In genomic region chr15:45720183-45720582, GRCh38 we compare ENCODE assay signal across 26 cellular contexts.
"Had no signal": no experiment of that assay in that cellular context is flagged by ENCODE, and none has a peak within 500 bp of the region (broad histone marks: within the 10 kb centered on the region; RNA-seq: fewer than 3 reads in every experiment).

No MANE protein-coding gene starts in this region.

- FAIRE-seq: TTC549 had no signal

- H3K9me3 ChIP-seq: adrenal gland, body of pancreas, gastrocnemius medialis had no signal

- H3K4me1 ChIP-seq: body of pancreas, gastrocnemius medialis had no signal

- H3K4me3 ChIP-seq: adrenal gland, body of pancreas, coronary artery, dorsolateral prefrontal cortex, gastrocnemius medialis, heart left ventricle had no signal

- H3K36me3 ChIP-seq: adrenal gland, gastrocnemius medialis, heart left ventricle had no signal

- DNase-seq: activated CD4-positive, alpha-beta memory T cell treated with anti-CD3 and anti-CD28 coated beads, Interleukin-2, amount 10 ng/mL, durations not matched to agents 7 days and 5 days; activated CD4-positive, alpha-beta T cell treated with anti-CD3 and anti-CD28 coated beads for 1 hour; activated CD4-positive, alpha-beta T cell treated with anti-CD3 and anti-CD28 coated beads for 4 hours; activated CD4-positive, alpha-beta T cell treated with anti-CD3 and anti-CD28 coated beads, Interleukin-2, amount 10 ng/mL, durations not matched to agents 7 days and 5 days; activated CD4-positive, alpha-beta T cell treated with anti-CD3 and anti-CD28 coated beads, Interleukin-2, amount 50 U/mL, for 4 hours; activated effector memory CD4-positive, alpha-beta T cell treated with anti-CD3 and anti-CD28 coated beads, Interleukin-2, amount 50 U/mL, for 16 hours; activated naive CD4-positive, alpha-beta T cell treated with anti-CD3 and anti-CD28 coated beads for 36 hours; activated naive CD8-positive, alpha-beta T cell treated with anti-CD3 and anti-CD28 coated beads for 36 hours; activated naive CD8-positive, alpha-beta T cell treated with anti-CD3 and anti-CD28 coated beads, Interleukin-2, amount 50 U/mL, for 24 hours; activated T-cell treated with anti-CD3 and anti-CD28 coated beads, Interleukin-2, amount 50 U/mL, for 48 hours; amygdala; aorta; body of pancreas; caudate nucleus; dorsolateral prefrontal cortex; effector memory CD4-positive, alpha-beta T cell; foreskin fibroblast; gastrocnemius medialis; glutamatergic neuron; hypothalamus; T-helper 2 cell had no signal

- H3K27me3 ChIP-seq: adrenal gland, body of pancreas, gastrocnemius medialis had no signal

- H3K27ac ChIP-seq: adrenal gland, body of pancreas, coronary artery, dorsolateral prefrontal cortex, gastrocnemius medialis, heart left ventricle, VCaP had no signal
